38 cellular contexts compared by ENCODE assay signal in the genomic region with DNA sequence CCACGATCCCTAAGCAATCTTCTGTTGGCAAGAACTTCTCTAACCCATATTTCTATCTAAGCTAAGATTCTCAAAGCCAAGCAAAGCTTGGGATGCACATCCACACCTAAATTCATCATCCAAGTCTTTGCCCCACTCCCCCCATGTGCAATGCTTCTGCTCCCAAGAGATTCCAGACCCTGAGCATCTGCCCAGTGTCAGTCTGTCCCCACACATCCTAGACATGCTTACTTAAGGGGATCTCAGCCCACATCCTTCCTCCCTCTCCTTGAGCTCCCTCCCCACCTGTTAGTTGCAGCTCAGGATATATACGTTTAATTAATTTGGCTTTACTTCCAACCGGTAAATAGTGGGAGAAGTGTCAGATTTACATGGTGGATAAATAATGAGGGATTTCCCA. TPM values are rescaled to one million over a fixed set of nuclear protein-coding genes. Genes with fewer than 3 reads are reported as not detected.
"Had no signal": no experiment of that assay in that cellular context is flagged by ENCODE, and none has a peak within 500 bp of the region (broad histone marks: within the 10 kb centered on the region; RNA-seq: fewer than 3 reads in every experiment).

No MANE protein-coding gene starts in this region.

- DNase-seq: Karpas-422, Kasumi-1, MG63, MM.1S, MV-4-11, NCI-H1048, NCI-H1092, NCI-H1092 treated with DMSO at 0.1 percent for 48 hours, NCI-H1105, NCI-H1105 treated with DMSO at 0.1 percent for 48 hours, NCI-H1417, NCI-H1417 treated with DMSO at 0.1 percent for 48 hours, NCI-H1436, NCI-H1436 treated with DMSO at 0.1 percent for 48 hours, NCI-H146, NCI-H1694, NCI-H1694 treated with DMSO at 0.1 percent for 48 hours, NCI-H187, NCI-H187 treated with DMSO at 0.1 percent for 48 hours, NCI-H1930, NCI-H2029, NCI-H2029 treated with DMSO at 0.1 percent for 48 hours, NCI-H2081, NCI-H2081 treated with DMSO at 0.1 percent for 48 hours, NCI-H2107, NCI-H2171, NCI-H2171 treated with DMSO at 0.1 percent for 48 hours, NCI-H2227 treated with DMSO at 0.1 percent for 48 hours, NCI-H226, NCI-H345, NCI-H446, NCI-H446 treated with DMSO at 0.1 percent for 48 hours, NCI-H510A had no signal

- H3K4me3 ChIP-seq: MG63 had no signal

- H3K27ac ChIP-seq: KMS-11 had no signal

- H3K4me2 ChIP-seq: KMS-11 had no signal

- H3K9ac ChIP-seq: KMS-11 had no signal

- H3K36me3 ChIP-seq: MG63 had no signal

RNA-seq across cellular contexts. Expression of a gene that starts 17.0 kb away (rescaled TPM):
- total RNA-seq: LHCN-M2, M059J, MCF 10A, NCI-H460 had no signal
